ENCODE assay signal across 21 cellular contexts in the genomic region with DNA sequence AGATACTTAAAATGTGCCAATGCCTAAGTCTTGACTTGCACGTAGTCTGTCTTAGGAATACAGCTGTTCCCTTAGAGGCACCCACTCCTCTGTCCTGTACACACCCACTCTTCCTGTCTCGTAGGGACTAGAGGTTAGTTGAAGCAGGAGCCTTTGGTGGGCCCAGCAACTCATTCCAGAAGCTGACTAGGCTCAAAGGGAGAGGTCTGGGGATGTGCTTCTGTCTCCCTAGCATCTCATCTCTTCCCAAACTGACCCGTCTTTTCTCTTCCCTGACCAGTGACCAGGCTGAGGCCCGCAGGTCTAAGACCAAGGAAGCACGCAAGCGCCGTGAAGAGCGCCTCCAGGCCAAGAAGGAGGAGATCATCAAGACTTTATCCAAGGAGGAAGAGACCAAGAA. TPM values are rescaled to one million over a fixed set of nuclear protein-coding genes. Genes with fewer than 3 reads are reported as not detected.
DNase-seq lines count a peak whose midpoint lies in the region; ATAC-seq and TF ChIP-seq lines count a peak whose summit lies in the region.
"Had no signal": no experiment of that assay in that cellular context is flagged by ENCODE, and none has a peak within 500 bp of the region (broad histone marks: within the 10 kb centered on the region; RNA-seq: fewer than 3 reads in every experiment).

No MANE protein-coding gene starts in this region.

- H3K4me1 ChIP-seq in breast epithelium, result peaks cover 4 to 21% of the 10 kb centered on the region in 2 donors

- ATAC-seq in activated CD8-positive, alpha-beta T cell treated with anti-CD3 and anti-CD28 coated beads, Interleukin-2, amount 10 ng/mL, durations not matched to agents 7 days and 5 days, result no peak
- ATAC-seq in stimulated activated effector memory CD8-positive, alpha-beta T cell treated with anti-CD3 and anti-CD28 coated beads, Interleukin-12 subunit alpha, Interleukin-12 subunit beta, amount 100 ng/mL, for 72 hours, result no peak
- ATAC-seq in GM19467 (IDR thresholded peaks at IDR 0.05; ENCODE audit: unreplicated experiment), result no peak
- ATAC-seq: heart left ventricle; left ventricle myocardium superior; sciatic nerve; stimulated activated naive CD8-positive, alpha-beta T cell treated with anti-CD3 and anti-CD28 coated beads, Interleukin-15, amount 100 ng/mL, for 72 hours had no signal

- CTCF ChIA-PET in MCF 10A (lab: Yijun Ruan, JAX), result interaction anchor here (1.0 to 13.7 kb wide), 2 partner anchors 36 to 221 kb away, joined by 5 to 485 read pairs; no protein-coding TSS in a partner anchor
- CTCF ChIA-PET in activated CD8-positive, alpha-beta T cell treated with anti-CD3 and anti-CD28 coated beads, Interleukin-2, amount 10 ng/mL, durations not matched to agents 7 days and 5 days (lab: Charles Lee), result interaction anchor here (1.4 to 8.3 kb wide), 4 partner anchors 9 to 41 kb away, joined by 3 to 187 read pairs (median 117); no protein-coding TSS in a partner anchor

- BruUV-seq in MCF 10A (replicated peaks; lab: Mats Ljungman, UMichigan), result TSS peak; percentile 1

- H3K27me3 ChIP-seq in breast epithelium, result no peaks in the 10 kb centered on the region
- H3K27me3 ChIP-seq: heart left ventricle, upper lobe of left lung had no signal

- POLR2A ChIA-PET in MCF 10A (lab: Yijun Ruan, JAX), result interaction anchor here (1.0 to 1.4 kb wide), 3 partner anchors 32 to 50 kb away, joined by 3 to 5 read pairs (median 3); no protein-coding TSS in a partner anchor
- POLR2A ChIA-PET in activated CD8-positive, alpha-beta T cell treated with anti-CD3 and anti-CD28 coated beads, Interleukin-2, amount 10 ng/mL, durations not matched to agents 7 days and 5 days (lab: Charles Lee), result no interaction called here

- DNase-seq in MCF 10A (ENCODE audit: unreplicated experiment), result no peak
- DNase-seq in breast epithelium (ENCODE audit: low spot score in 2 of 2), result no peak
- no peak for DNase-seq in activated CD8-positive, alpha-beta T cell treated with anti-CD3 and anti-CD28 coated beads, Interleukin-2, amount 10 ng/mL, durations not matched to agents 7 days and 5 days
- no peak for DNase-seq in stimulated activated effector memory CD8-positive, alpha-beta T cell treated with anti-CD3 and anti-CD28 coated beads, Interleukin-12 subunit alpha, Interleukin-12 subunit beta, amount 100 ng/mL, for 72 hours (ENCODE audit: low spot score in 2 of 2)
- DNase-seq in posterior cingulate gyrus, result no peak
- DNase-seq: activated CD4-positive, CD25-positive, alpha-beta regulatory T cell; activated gamma-delta T cell; aorta; CD4-positive, CD25-positive, alpha-beta regulatory T cell; GM23248; heart left ventricle; left ventricle myocardium superior; NCI-H526 treated with DMSO at 0.1 percent for 48 hours; stimulated activated naive CD8-positive, alpha-beta T cell treated with anti-CD3 and anti-CD28 coated beads, Interleukin-15, amount 100 ng/mL, for 72 hours; upper lobe of left lung had no signal

- no peak overlapping the region for H3K4me3 Mint-ChIP-seq in MCF 10A (ENCODE audit: unreplicated experiment)
- H3K4me3 Mint-ChIP-seq in activated CD8-positive, alpha-beta T cell treated with anti-CD3 and anti-CD28 coated beads, Interleukin-2, amount 10 ng/mL, durations not matched to agents 7 days and 5 days, result no peak overlapping the region
- H3K4me3 Mint-ChIP-seq in stimulated activated effector memory CD8-positive, alpha-beta T cell treated with anti-CD3 and anti-CD28 coated beads, Interleukin-12 subunit alpha, Interleukin-12 subunit beta, amount 100 ng/mL, for 72 hours, result no peak overlapping the region

- TF ChIP-seq CTCF in MCF 10A (IDR thresholded peaks at IDR 0.05; ENCODE audit: unreplicated experiment) (no peak), breast epithelium (IDR thresholded peaks at IDR 0.05) (no peak)

- peaks cover 37% of the 10 kb centered on the region for H3K4me1 Mint-ChIP-seq in MCF 10A (ENCODE audit: insufficient read depth, unreplicated experiment)
- H3K4me1 Mint-ChIP-seq in activated CD8-positive, alpha-beta T cell treated with anti-CD3 and anti-CD28 coated beads, Interleukin-2, amount 10 ng/mL, durations not matched to agents 7 days and 5 days (ENCODE audit: low read depth), result peaks cover 53% of the 10 kb centered on the region
- peaks cover 66% of the 10 kb centered on the region for H3K4me1 Mint-ChIP-seq in stimulated activated effector memory CD8-positive, alpha-beta T cell treated with anti-CD3 and anti-CD28 coated beads, Interleukin-12 subunit alpha, Interleukin-12 subunit beta, amount 100 ng/mL, for 72 hours

- peaks cover 5% of the 10 kb centered on the region for H3K36me3 ChIP-seq in breast epithelium

- no peaks in the 10 kb centered on the region for H3K27me3 Mint-ChIP-seq in MCF 10A (ENCODE audit: insufficient read depth, unreplicated experiment)
- H3K27me3 Mint-ChIP-seq in activated CD8-positive, alpha-beta T cell treated with anti-CD3 and anti-CD28 coated beads, Interleukin-2, amount 10 ng/mL, durations not matched to agents 7 days and 5 days (ENCODE audit: low read depth), result no peaks in the 10 kb centered on the region
- H3K27me3 Mint-ChIP-seq: stimulated activated naive CD8-positive, alpha-beta T cell treated with anti-CD3 and anti-CD28 coated beads, Interleukin-15, amount 100 ng/mL, for 72 hours had no signal

- no peaks in the 10 kb centered on the region for H3K9me3 Mint-ChIP-seq in MCF 10A (ENCODE audit: unreplicated experiment)
- H3K9me3 Mint-ChIP-seq in activated CD8-positive, alpha-beta T cell treated with anti-CD3 and anti-CD28 coated beads, Interleukin-2, amount 10 ng/mL, durations not matched to agents 7 days and 5 days (ENCODE audit: insufficient read depth), result no peaks in the 10 kb centered on the region
- no peaks in the 10 kb centered on the region for H3K9me3 Mint-ChIP-seq in stimulated activated effector memory CD8-positive, alpha-beta T cell treated with anti-CD3 and anti-CD28 coated beads, Interleukin-12 subunit alpha, Interleukin-12 subunit beta, amount 100 ng/mL, for 72 hours
- H3K9me3 Mint-ChIP-seq: CD4-positive, CD25-positive, alpha-beta regulatory T cell; stimulated activated naive CD8-positive, alpha-beta T cell treated with anti-CD3 and anti-CD28 coated beads, Interleukin-15, amount 100 ng/mL, for 72 hours had no signal

- no peak overlapping the region for H3K27ac ChIP-seq in breast epithelium
- H3K27ac ChIP-seq: GM23248, heart left ventricle, upper lobe of left lung had no signal

- intact Hi-C loops in MCF 10A (cut with micrococcal nuclease) (no loop called here), breast epithelium (cut with DNase I; ENCODE audit: low total_unique reads) (no loop called here), posterior cingulate gyrus (cut with DNase I) (no loop called here)

- H3K9me3 ChIP-seq in breast epithelium, result no peaks in the 10 kb centered on the region
- H3K9me3 ChIP-seq: heart left ventricle, upper lobe of left lung had no signal

- H3K4me3 ChIP-seq in breast epithelium, result no peak overlapping the region
- H3K4me3 ChIP-seq: GM23248, heart left ventricle, upper lobe of left lung had no signal

- peaks cover 68% of the 10 kb centered on the region for H3K36me3 Mint-ChIP-seq in MCF 10A (ENCODE audit: insufficient read depth, unreplicated experiment)
- H3K36me3 Mint-ChIP-seq in activated CD8-positive, alpha-beta T cell treated with anti-CD3 and anti-CD28 coated beads, Interleukin-2, amount 10 ng/mL, durations not matched to agents 7 days and 5 days (ENCODE audit: low read depth), result peaks cover 47% of the 10 kb centered on the region
- H3K36me3 Mint-ChIP-seq in stimulated activated effector memory CD8-positive, alpha-beta T cell treated with anti-CD3 and anti-CD28 coated beads, Interleukin-12 subunit alpha, Interleukin-12 subunit beta, amount 100 ng/mL, for 72 hours, result peaks cover 77% of the 10 kb centered on the region

- no peak for TF ChIP-seq POLR2A in breast epithelium (IDR thresholded peaks at IDR 0.05)

- H3K27ac Mint-ChIP-seq in MCF 10A (ENCODE audit: low read depth, unreplicated experiment), result no peak overlapping the region
- H3K27ac Mint-ChIP-seq in activated CD8-positive, alpha-beta T cell treated with anti-CD3 and anti-CD28 coated beads, Interleukin-2, amount 10 ng/mL, durations not matched to agents 7 days and 5 days, result peak overlapping the region; percentile 58
- peak overlapping the region; percentile 63 for H3K27ac Mint-ChIP-seq in stimulated activated effector memory CD8-positive, alpha-beta T cell treated with anti-CD3 and anti-CD28 coated beads, Interleukin-12 subunit alpha, Interleukin-12 subunit beta, amount 100 ng/mL, for 72 hours

RNA-seq across cellular contexts. Expression of a gene that starts 4.2 kb away (rescaled TPM):
- 3,055 and 3,511 TPM in 2 replicates for total RNA-seq in MCF 10A (2022)
- total RNA-seq in breast epithelium, result 1,000 to 10,000 TPM; 2,817 to 3,666 (median 3,432) TPM
- 1,000 to 10,000 TPM; 1,896 to 1,946 TPM for total RNA-seq in activated CD8-positive, alpha-beta T cell treated with anti-CD3 and anti-CD28 coated beads, Interleukin-2, amount 10 ng/mL, durations not matched to agents 7 days and 5 days

RNA-seq across cellular contexts. Expression of a gene that starts 6.8 kb away (rescaled TPM):
- total RNA-seq in MCF 10A (2022) (6.6 and 7.7 TPM in 2 replicates), breast epithelium (10 to 100 TPM; 12.8 to 21.2 (median 13.9) TPM)
- total RNA-seq in activated CD8-positive, alpha-beta T cell treated with anti-CD3 and anti-CD28 coated beads, Interleukin-2, amount 10 ng/mL, durations not matched to agents 7 days and 5 days, result 10 to 100 TPM; 22.1 to 23.2 TPM

RNA-seq across cellular contexts. Expression of a gene that starts 21.5 kb away (rescaled TPM):
- total RNA-seq in MCF 10A (2022), result 0.47 and 1.2 TPM in 2 replicates
- total RNA-seq in breast epithelium, result 100 to 1,000 TPM in 1 of 3 donors, 10 to 100 TPM in 1, not detected in 1; 26.5 to 121 TPM
- not detected for total RNA-seq in activated CD8-positive, alpha-beta T cell treated with anti-CD3 and anti-CD28 coated beads, Interleukin-2, amount 10 ng/mL, durations not matched to agents 7 days and 5 days
- total RNA-seq: CD4-positive, CD25-positive, alpha-beta regulatory T cell; GM23248; T-helper 2 cell treated with Interferon-gamma antibody and Interleukin-4, amounts not matched to agents 100 ng/mL and 5 ng/mL, for 36 hours had no signal

RNA-seq across cellular contexts. Expression of a gene that starts 38.3 kb away (rescaled TPM):
- total RNA-seq in MCF 10A (2022), result not detected in 2 replicates
- total RNA-seq in breast epithelium, result not detected
- not detected for total RNA-seq in activated CD8-positive, alpha-beta T cell treated with anti-CD3 and anti-CD28 coated beads, Interleukin-2, amount 10 ng/mL, durations not matched to agents 7 days and 5 days
- total RNA-seq: CD4-positive, CD25-positive, alpha-beta regulatory T cell; cerebellum; Daoy; GM23248; heart left ventricle; left ventricle myocardium superior; osteocyte; sciatic nerve; T-helper 2 cell treated with Interferon-gamma antibody and Interleukin-4, amounts not matched to agents 100 ng/mL and 5 ng/mL, for 36 hours had no signal

RNA-seq across cellular contexts. Expression of a gene that starts 52.8 kb away (rescaled TPM):
- 0.22 and 0.61 TPM in 2 replicates for total RNA-seq in MCF 10A (2022)
- 10 to 100 TPM; 11.8 to 37.7 (median 23.1) TPM for total RNA-seq in breast epithelium
- 1 to 10 TPM; 3.3 to 3.9 TPM for total RNA-seq in activated CD8-positive, alpha-beta T cell treated with anti-CD3 and anti-CD28 coated beads, Interleukin-2, amount 10 ng/mL, durations not matched to agents 7 days and 5 days
- total RNA-seq: GM23248 had no signal
